1 cellular context compared by ENCODE assay signal in genomic region chr17:48908047-48908843, GRCh38.
TF ChIP-seq lines count a peak whose summit lies in the region.

Gene UBE2Z (plus strand): TSS chr17:48908407. CDS start chr17:48908504, 97 bp downstream.

TF ChIP-seq in HepG2, 621 proteins besides CTCF, POLR2A, EP300 and RAD21 (continued from another document and continues in another):
- TF ChIP-seq ZNF407 (CRISPR knock-in tag; IDR thresholded peaks at IDR 0.05; ENCODE audit: not compliant biosample characterization), result peak; percentile 88
- no peak; the same call in 1 of the 2 replicates for TF ChIP-seq STAG1 (CRISPR knock-in tag; IDR thresholded peaks at IDR 0.05)
- peak; percentile 74 for TF ChIP-seq ZNF678 (CRISPR knock-in tag; IDR thresholded peaks at IDR 0.05)
- peak; percentile 93; the same call in 1 of the 2 replicates for TF ChIP-seq ZBTB3 (CRISPR knock-in tag; IDR thresholded peaks at IDR 0.05; ENCODE audit: borderline replicate concordance, low read depth)
- TF ChIP-seq, protein P1, sequence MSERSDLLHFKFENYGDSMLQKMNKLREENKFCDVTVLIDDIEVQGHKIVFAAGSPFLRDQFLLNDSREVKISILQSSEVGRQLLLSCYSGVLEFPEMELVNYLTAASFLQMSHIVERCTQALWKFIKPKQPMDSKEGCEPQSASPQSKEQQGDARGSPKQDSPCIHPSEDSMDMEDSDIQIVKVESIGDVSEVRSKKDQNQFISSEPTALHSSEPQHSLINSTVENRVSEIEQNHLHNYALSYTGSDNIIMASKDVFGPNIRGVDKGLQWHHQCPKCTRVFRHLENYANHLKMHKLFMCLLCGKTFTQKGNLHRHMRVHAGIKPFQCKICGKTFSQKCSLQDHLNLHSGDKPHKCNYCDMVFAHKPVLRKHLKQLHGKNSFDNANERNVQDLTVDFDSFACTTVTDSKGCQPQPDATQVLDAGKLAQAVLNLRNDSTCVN (CRISPR knock-in tag; IDR thresholded peaks at IDR 0.05; ENCODE audit: borderline replicate concordance), result peak; percentile 86; the same call in 1 of the 2 replicates
- TF ChIP-seq, protein P2, sequence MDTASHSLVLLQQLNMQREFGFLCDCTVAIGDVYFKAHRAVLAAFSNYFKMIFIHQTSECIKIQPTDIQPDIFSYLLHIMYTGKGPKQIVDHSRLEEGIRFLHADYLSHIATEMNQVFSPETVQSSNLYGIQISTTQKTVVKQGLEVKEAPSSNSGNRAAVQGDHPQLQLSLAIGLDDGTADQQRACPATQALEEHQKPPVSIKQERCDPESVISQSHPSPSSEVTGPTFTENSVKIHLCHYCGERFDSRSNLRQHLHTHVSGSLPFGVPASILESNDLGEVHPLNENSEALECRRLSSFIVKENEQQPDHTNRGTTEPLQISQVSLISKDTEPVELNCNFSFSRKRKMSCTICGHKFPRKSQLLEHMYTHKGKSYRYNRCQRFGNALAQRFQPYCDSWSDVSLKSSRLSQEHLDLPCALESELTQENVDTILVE (CRISPR knock-in tag; IDR thresholded peaks at IDR 0.05), result peak; percentile 99
- TF ChIP-seq ZNF772 (CRISPR knock-in tag; IDR thresholded peaks at IDR 0.05), result no peak
- no peak for TF ChIP-seq ELF4 (CRISPR knock-in tag; IDR thresholded peaks at IDR 0.05; ENCODE audit: borderline replicate concordance)
- TF ChIP-seq ZNF232 (CRISPR knock-in tag; IDR thresholded peaks at IDR 0.05; ENCODE audit: borderline replicate concordance), result peak; percentile 86; the same call in 1 of the 2 replicates
- TF ChIP-seq, protein P3, sequence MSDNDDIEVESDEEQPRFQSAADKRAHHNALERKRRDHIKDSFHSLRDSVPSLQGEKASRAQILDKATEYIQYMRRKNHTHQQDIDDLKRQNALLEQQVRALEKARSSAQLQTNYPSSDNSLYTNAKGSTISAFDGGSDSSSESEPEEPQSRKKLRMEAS (IDR thresholded peaks at IDR 0.05), result peak; percentile 86
- no peak for TF ChIP-seq HHEX (CRISPR knock-in tag; IDR thresholded peaks at IDR 0.05)
- no peak for TF ChIP-seq TCF12 (IDR thresholded peaks at IDR 0.05)
- no peak; the same call in 1 of the 2 replicates for TF ChIP-seq TCF12 (CRISPR knock-in tag; IDR thresholded peaks at IDR 0.05)
- TF ChIP-seq HNRNPH1 (optimal IDR thresholded peaks at IDR 0.05; ENCODE audit: low read depth, low read length), result peak; percentile 84
- TF ChIP-seq ZBTB21 (CRISPR knock-in tag; IDR thresholded peaks at IDR 0.05), result no peak
- TF ChIP-seq MLX (CRISPR knock-in tag; IDR thresholded peaks at IDR 0.05), result peak; percentile 74
- peak; percentile 87; the same call in 1 of the 2 replicates for TF ChIP-seq ZNF230 (CRISPR knock-in tag; IDR thresholded peaks at IDR 0.05)
- TF ChIP-seq KMT2B (CRISPR knock-in tag; IDR thresholded peaks at IDR 0.05), result peak; percentile 93
- TF ChIP-seq ZNF207 (IDR thresholded peaks at IDR 0.05; ENCODE audit: borderline replicate concordance), result no peak
- TF ChIP-seq, protein P4, sequence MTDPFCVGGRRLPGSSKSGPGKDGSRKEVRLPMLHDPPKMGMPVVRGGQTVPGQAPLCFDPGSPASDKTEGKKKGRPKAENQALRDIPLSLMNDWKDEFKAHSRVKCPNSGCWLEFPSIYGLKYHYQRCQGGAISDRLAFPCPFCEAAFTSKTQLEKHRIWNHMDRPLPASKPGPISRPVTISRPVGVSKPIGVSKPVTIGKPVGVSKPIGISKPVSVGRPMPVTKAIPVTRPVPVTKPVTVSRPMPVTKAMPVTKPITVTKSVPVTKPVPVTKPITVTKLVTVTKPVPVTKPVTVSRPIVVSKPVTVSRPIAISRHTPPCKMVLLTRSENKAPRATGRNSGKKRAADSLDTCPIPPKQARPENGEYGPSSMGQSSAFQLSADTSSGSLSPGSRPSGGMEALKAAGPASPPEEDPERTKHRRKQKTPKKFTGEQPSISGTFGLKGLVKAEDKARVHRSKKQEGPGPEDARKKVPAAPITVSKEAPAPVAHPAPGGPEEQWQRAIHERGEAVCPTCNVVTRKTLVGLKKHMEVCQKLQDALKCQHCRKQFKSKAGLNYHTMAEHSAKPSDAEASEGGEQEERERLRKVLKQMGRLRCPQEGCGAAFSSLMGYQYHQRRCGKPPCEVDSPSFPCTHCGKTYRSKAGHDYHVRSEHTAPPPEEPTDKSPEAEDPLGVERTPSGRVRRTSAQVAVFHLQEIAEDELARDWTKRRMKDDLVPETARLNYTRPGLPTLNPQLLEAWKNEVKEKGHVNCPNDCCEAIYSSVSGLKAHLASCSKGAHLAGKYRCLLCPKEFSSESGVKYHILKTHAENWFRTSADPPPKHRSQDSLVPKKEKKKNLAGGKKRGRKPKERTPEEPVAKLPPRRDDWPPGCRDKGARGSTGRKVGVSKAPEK (CRISPR knock-in tag; IDR thresholded peaks at IDR 0.05; ENCODE audit: borderline replicate concordance), result no peak
- no peak for TF ChIP-seq MAFG (CRISPR knock-in tag; IDR thresholded peaks at IDR 0.05)
- peak; percentile 62; the same call in 1 of the 2 replicates for TF ChIP-seq TBX3 (IDR thresholded peaks at IDR 0.05; ENCODE audit: borderline replicate concordance)
- TF ChIP-seq ZNF737 (CRISPR knock-in tag; IDR thresholded peaks at IDR 0.05; ENCODE audit: borderline replicate concordance), result 0 out of 2 replicates have a peak, but pooled peaks have one; percentile 86
- TF ChIP-seq KDM2A (CRISPR knock-in tag; IDR thresholded peaks at IDR 0.05; ENCODE audit: borderline replicate concordance, low read depth), result peak; percentile 98
- TF ChIP-seq NR1H2 (CRISPR knock-in tag; IDR thresholded peaks at IDR 0.05; ENCODE audit: borderline replicate concordance, low read depth), result peak; percentile 48; the same call in 1 of the 2 replicates
- no peak for TF ChIP-seq NCOA1 (CRISPR knock-in tag; IDR thresholded peaks at IDR 0.05)
- TF ChIP-seq ZNF333 (CRISPR knock-in tag; IDR thresholded peaks at IDR 0.05; ENCODE audit: borderline replicate concordance), result no peak; the same call in 1 of the 2 replicates
- peak; percentile 88; the same call in 1 of the 2 replicates for TF ChIP-seq ZNF20 (CRISPR knock-in tag; IDR thresholded peaks at IDR 0.05)
- TF ChIP-seq ZFP37 (CRISPR knock-in tag; IDR thresholded peaks at IDR 0.05; ENCODE audit: borderline replicate concordance), result 0 out of 2 replicates have a peak, but pooled peaks have one; percentile 25
- TF ChIP-seq ZNF724P (CRISPR knock-in tag; IDR thresholded peaks at IDR 0.05; ENCODE audit: borderline replicate concordance), result no peak; the same call in none of the 2 replicates
- peak; percentile 96 for TF ChIP-seq ZSCAN9 (CRISPR knock-in tag; IDR thresholded peaks at IDR 0.05; ENCODE audit: borderline replicate concordance)
- peak; percentile 74; the same call in 1 of the 2 replicates for TF ChIP-seq SMAD1 (CRISPR knock-in tag; IDR thresholded peaks at IDR 0.05; ENCODE audit: borderline replicate concordance, low read depth)
- TF ChIP-seq JARID2 (CRISPR knock-in tag; IDR thresholded peaks at IDR 0.05; ENCODE audit: insufficient replicate concordance), result no peak
- TF ChIP-seq MAFF (IDR thresholded peaks at IDR 0.05; ENCODE audit: low read depth, low read length), result no peak
- TF ChIP-seq ZMYM4 (CRISPR knock-in tag; IDR thresholded peaks at IDR 0.05), result peak; percentile 94
- no peak for TF ChIP-seq DNMT1 (CRISPR knock-in tag; IDR thresholded peaks at IDR 0.05)
- TF ChIP-seq ZUFSP (CRISPR knock-in tag; IDR thresholded peaks at IDR 0.05; ENCODE audit: borderline replicate concordance), result no peak
- TF ChIP-seq ZNF598 (CRISPR knock-in tag; IDR thresholded peaks at IDR 0.05; ENCODE audit: borderline replicate concordance), result peak; percentile 85; the same call in 1 of the 2 replicates
- 0 out of 2 replicates have a peak, but pooled peaks have one; percentile 63 for TF ChIP-seq ZNF713 (CRISPR knock-in tag; IDR thresholded peaks at IDR 0.05)
- TF ChIP-seq, protein P5, sequence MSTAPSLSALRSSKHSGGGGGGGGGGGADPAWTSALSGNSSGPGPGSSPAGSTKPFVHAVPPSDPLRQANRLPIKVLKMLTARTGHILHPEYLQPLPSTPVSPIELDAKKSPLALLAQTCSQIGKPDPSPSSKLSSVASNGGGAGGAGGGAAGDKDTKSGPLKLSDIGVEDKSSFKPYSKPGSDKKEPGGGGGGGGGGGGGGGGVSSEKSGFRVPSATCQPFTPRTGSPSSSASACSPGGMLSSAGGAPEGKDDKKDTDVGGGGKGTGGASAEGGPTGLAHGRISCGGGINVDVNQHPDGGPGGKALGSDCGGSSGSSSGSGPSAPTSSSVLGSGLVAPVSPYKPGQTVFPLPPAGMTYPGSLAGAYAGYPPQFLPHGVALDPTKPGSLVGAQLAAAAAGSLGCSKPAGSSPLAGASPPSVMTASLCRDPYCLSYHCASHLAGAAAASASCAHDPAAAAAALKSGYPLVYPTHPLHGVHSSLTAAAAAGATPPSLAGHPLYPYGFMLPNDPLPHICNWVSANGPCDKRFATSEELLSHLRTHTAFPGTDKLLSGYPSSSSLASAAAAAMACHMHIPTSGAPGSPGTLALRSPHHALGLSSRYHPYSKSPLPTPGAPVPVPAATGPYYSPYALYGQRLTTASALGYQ (CRISPR knock-in tag; IDR thresholded peaks at IDR 0.05), result peak; percentile 72
- TF ChIP-seq, protein P6, sequence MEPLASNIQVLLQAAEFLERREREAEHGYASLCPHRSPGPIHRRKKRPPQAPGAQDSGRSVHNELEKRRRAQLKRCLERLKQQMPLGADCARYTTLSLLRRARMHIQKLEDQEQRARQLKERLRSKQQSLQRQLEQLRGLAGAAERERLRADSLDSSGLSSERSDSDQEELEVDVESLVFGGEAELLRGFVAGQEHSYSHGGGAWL (CRISPR knock-in tag; IDR thresholded peaks at IDR 0.05), result peak; percentile 89
- TF ChIP-seq ZNF672 (CRISPR knock-in tag; IDR thresholded peaks at IDR 0.05), result no peak
- peak; percentile 80 for TF ChIP-seq HOXD1 (CRISPR knock-in tag; IDR thresholded peaks at IDR 0.05)
- TF ChIP-seq MBD4 (IDR thresholded peaks at IDR 0.05; ENCODE audit: borderline replicate concordance, low read length), result no peak
- TF ChIP-seq RBAK (CRISPR knock-in tag; IDR thresholded peaks at IDR 0.05), result no peak
- peak; percentile 91 for TF ChIP-seq ZKSCAN8 (CRISPR knock-in tag; IDR thresholded peaks at IDR 0.05; ENCODE audit: borderline replicate concordance)
- no peak for TF ChIP-seq SCMH1 (CRISPR knock-in tag; IDR thresholded peaks at IDR 0.05; ENCODE audit: borderline replicate concordance)
- no peak for TF ChIP-seq SMC3 (IDR thresholded peaks at IDR 0.05; ENCODE audit: low read length)
- no peak for TF ChIP-seq CBX1 (IDR thresholded peaks at IDR 0.05; ENCODE audit: low read depth)
